8 cellular contexts compared by ENCODE assay signal in the genomic region with DNA sequence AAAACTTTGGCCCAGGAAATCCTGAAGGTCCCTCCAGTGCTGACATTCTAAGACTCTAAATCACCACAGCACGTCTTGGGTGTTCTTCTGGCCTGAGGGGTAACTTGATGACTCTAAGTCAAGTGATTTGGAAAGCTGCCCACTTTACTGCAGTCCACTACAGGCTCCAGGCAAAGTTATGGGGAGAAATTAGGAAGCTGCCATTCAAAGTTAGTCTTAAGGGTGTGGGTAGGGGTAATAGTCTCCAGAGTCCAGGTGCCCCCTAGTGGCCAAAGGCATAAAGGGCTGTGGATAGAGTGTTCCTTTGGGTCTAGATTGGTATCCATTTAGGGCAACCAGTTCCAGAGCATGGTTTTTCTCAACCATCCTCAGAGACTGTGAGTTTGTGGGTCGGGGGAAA. TPM values are rescaled to one million over a fixed set of nuclear protein-coding genes. Genes with fewer than 3 reads are reported as not detected.
DNase-seq lines count a peak whose midpoint lies in the region; ATAC-seq and TF ChIP-seq lines count a peak whose summit lies in the region.

No MANE protein-coding gene starts in this region.

- H3K4me1 ChIP-seq in OCI-LY3 (ENCODE audit: low read length) = peaks cover 2% of the 10 kb centered on the region; the same call in 1 of the 2 replicates

- ATAC-seq in GM18502 (IDR thresholded peaks at IDR 0.05; ENCODE audit: poor library complexity, unreplicated experiment) = peak; percentile 91
- peak; percentile 95 for ATAC-seq in HG03520 (IDR thresholded peaks at IDR 0.05; ENCODE audit: unreplicated experiment)
- ATAC-seq in esophagus mucosa = peak; percentile 80
- ATAC-seq in natural killer cell = peak; percentile 58 to 89 (median 68)
- ATAC-seq in stimulated activated naive CD8-positive, alpha-beta T cell treated with anti-CD3 and anti-CD28 coated beads, Interleukin-15, Interleukin-2, amounts not matched to agents 100 U/mL and 50 U/mL, for 24 hours = peak; percentile 80

- no peak overlapping the region for H3K4me3 Mint-ChIP-seq in natural killer cell

- H3K9me3 Mint-ChIP-seq in natural killer cell = no peaks in the 10 kb centered on the region

- TF ChIP-seq CTCF in OCI-LY3 (IDR thresholded peaks at IDR 0.05; ENCODE audit: low read depth, low read length) = peak; percentile 80
- TF ChIP-seq CTCF in natural killer cell (IDR thresholded peaks at IDR 0.05) = peak; percentile 40

- DNase-seq in A172 (ENCODE audit: low spot score) (peak; percentile 79), activated T-cell treated with anti-CD3 and anti-CD28 coated beads for 24 hours (ENCODE audit: low read depth) (peak; percentile 32), natural killer cell (peak; percentile 26)
- peak; percentile 63 for DNase-seq in stimulated activated naive CD8-positive, alpha-beta T cell treated with anti-CD3 and anti-CD28 coated beads, Interleukin-15, Interleukin-2, amounts not matched to agents 100 U/mL and 50 U/mL, for 24 hours

- H3K36me3 ChIP-seq in OCI-LY3 (replicated peaks; ENCODE audit: low read depth, low read length) = no peaks in the 10 kb centered on the region

- H4K20me1 ChIP-seq in OCI-LY3 (ENCODE audit: insufficient read depth, low read length) = no peaks in the 10 kb centered on the region

- H3K27ac ChIP-seq in OCI-LY3 (ENCODE audit: low read length) = no peak overlapping the region

- H2AFZ ChIP-seq in OCI-LY3 (ENCODE audit: low read depth, low read length) = no peak overlapping the region

- H3K27me3 ChIP-seq in OCI-LY3 (ENCODE audit: low read depth, low read length) = no peaks in the 10 kb centered on the region

- no peaks in the 10 kb centered on the region for H3K9me3 ChIP-seq in OCI-LY3 (ENCODE audit: insufficient read depth, low read length)

- no peaks in the 10 kb centered on the region for H3K79me2 ChIP-seq in OCI-LY3 (ENCODE audit: low read length)

- H3K27ac Mint-ChIP-seq in natural killer cell = no peak overlapping the region

- no peaks in the 10 kb centered on the region for H3K4me1 Mint-ChIP-seq in natural killer cell

- no peak overlapping the region for H3K4me2 ChIP-seq in OCI-LY3 (ENCODE audit: low read length)

- no peaks in the 10 kb centered on the region for H3K36me3 Mint-ChIP-seq in natural killer cell

- H3K27me3 Mint-ChIP-seq in natural killer cell (ENCODE audit: low read depth in 2 of 2) = peaks cover 5 to 31% of the 10 kb centered on the region in 2 donors

- intact Hi-C loops in natural killer cell (cut with micrococcal nuclease) = loop anchor here (1.0 kb wide), 1 partner anchor 168 kb away; no protein-coding TSS in a partner anchor

- no peak overlapping the region for H3K4me3 ChIP-seq in OCI-LY3 (ENCODE audit: low read length)

- no peak overlapping the region for H3K9ac ChIP-seq in OCI-LY3 (ENCODE audit: low read length)

RNA-seq across cellular contexts. Expression of gene SLC16A2, which starts 38.7 kb away (rescaled TPM):
- total RNA-seq in A172 (2014; rRNA removed; shearing (Covaris generic)) = 6.6 and 7.9 TPM in 2 replicates
- total RNA-seq in esophagus mucosa (2.6 TPM), natural killer cell (not detected)

Comparison
In these comparisons a context has a peak if more than half of its experiments do, and no peak if none do; other contexts are left out.
1. DNase-seq: peak in every context shown above with its lines; median percentile 79 in A172; 63 in stimulated activated naive CD8-positive, alpha-beta T cell treated with anti-CD3 and anti-CD28 coated beads, Interleukin-15, Interleukin-2, amounts not matched to agents 100 U/mL and 50 U/mL, for 24 hours; 32 in activated T-cell treated with anti-CD3 and anti-CD28 coated beads for 24 hours; 26 in natural killer cell.